1 cellular context compared by ENCODE assay signal in genomic region chr17:19739241-19740201, GRCh38.
TF ChIP-seq lines count a peak whose summit lies in the region.

No MANE protein-coding gene starts in this region.

TF ChIP-seq in HepG2, 621 proteins besides CTCF, POLR2A, EP300 and RAD21:
- TF ChIP-seq, protein P1, sequence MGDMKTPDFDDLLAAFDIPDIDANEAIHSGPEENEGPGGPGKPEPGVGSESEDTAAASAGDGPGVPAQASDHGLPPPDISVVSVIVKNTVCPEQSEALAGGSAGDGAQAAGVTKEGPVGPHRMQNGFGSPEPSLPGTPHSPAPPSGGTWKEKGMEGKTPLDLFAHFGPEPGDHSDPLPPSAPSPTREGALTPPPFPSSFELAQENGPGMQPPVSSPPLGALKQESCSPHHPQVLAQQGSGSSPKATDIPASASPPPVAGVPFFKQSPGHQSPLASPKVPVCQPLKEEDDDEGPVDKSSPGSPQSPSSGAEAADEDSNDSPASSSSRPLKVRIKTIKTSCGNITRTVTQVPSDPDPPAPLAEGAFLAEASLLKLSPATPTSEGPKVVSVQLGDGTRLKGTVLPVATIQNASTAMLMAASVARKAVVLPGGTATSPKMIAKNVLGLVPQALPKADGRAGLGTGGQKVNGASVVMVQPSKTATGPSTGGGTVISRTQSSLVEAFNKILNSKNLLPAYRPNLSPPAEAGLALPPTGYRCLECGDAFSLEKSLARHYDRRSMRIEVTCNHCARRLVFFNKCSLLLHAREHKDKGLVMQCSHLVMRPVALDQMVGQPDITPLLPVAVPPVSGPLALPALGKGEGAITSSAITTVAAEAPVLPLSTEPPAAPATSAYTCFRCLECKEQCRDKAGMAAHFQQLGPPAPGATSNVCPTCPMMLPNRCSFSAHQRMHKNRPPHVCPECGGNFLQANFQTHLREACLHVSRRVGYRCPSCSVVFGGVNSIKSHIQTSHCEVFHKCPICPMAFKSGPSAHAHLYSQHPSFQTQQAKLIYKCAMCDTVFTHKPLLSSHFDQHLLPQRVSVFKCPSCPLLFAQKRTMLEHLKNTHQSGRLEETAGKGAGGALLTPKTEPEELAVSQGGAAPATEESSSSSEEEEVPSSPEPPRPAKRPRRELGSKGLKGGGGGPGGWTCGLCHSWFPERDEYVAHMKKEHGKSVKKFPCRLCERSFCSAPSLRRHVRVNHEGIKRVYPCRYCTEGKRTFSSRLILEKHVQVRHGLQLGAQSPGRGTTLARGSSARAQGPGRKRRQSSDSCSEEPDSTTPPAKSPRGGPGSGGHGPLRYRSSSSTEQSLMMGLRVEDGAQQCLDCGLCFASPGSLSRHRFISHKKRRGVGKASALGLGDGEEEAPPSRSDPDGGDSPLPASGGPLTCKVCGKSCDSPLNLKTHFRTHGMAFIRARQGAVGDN (CRISPR knock-in tag; IDR thresholded peaks at IDR 0.05) = 0 out of 2 replicates have a peak, but pooled peaks have one; percentile 39
- no peak for TF ChIP-seq DZIP1 (CRISPR knock-in tag; IDR thresholded peaks at IDR 0.05)
- no peak for TF ChIP-seq FOXK2 (IDR thresholded peaks at IDR 0.05)
- TF ChIP-seq SMC3 (IDR thresholded peaks at IDR 0.05; ENCODE audit: low read length) = no peak
- TF ChIP-seq PAF1 (CRISPR knock-in tag; IDR thresholded peaks at IDR 0.05) = no peak
- TF ChIP-seq TBL1XR1 (IDR thresholded peaks at IDR 0.05; ENCODE audit: borderline replicate concordance, low read length, partially characterized antibody) = no peak
- no peak for TF ChIP-seq ZNF382 (CRISPR knock-in tag; IDR thresholded peaks at IDR 0.05; ENCODE audit: borderline replicate concordance)
- TF ChIP-seq NR2C2 (CRISPR knock-in tag; IDR thresholded peaks at IDR 0.05; ENCODE audit: borderline replicate concordance) = no peak
- no peak for TF ChIP-seq MEF2D (CRISPR knock-in tag; IDR thresholded peaks at IDR 0.05)
- TF ChIP-seq ZNF232 (CRISPR knock-in tag; IDR thresholded peaks at IDR 0.05; ENCODE audit: borderline replicate concordance) = no peak
- no peak for TF ChIP-seq NPAS2 (CRISPR knock-in tag; IDR thresholded peaks at IDR 0.05; ENCODE audit: borderline replicate concordance)
- TF ChIP-seq ZNF768 (CRISPR knock-in tag; IDR thresholded peaks at IDR 0.05) = peak; percentile 83; the same call in 1 of the 2 replicates
- no peak for TF ChIP-seq PRMT3 (CRISPR knock-in tag; IDR thresholded peaks at IDR 0.05; ENCODE audit: borderline replicate concordance, low read depth)
